ENCODE assay signal across 1 cellular context in the genomic region with DNA sequence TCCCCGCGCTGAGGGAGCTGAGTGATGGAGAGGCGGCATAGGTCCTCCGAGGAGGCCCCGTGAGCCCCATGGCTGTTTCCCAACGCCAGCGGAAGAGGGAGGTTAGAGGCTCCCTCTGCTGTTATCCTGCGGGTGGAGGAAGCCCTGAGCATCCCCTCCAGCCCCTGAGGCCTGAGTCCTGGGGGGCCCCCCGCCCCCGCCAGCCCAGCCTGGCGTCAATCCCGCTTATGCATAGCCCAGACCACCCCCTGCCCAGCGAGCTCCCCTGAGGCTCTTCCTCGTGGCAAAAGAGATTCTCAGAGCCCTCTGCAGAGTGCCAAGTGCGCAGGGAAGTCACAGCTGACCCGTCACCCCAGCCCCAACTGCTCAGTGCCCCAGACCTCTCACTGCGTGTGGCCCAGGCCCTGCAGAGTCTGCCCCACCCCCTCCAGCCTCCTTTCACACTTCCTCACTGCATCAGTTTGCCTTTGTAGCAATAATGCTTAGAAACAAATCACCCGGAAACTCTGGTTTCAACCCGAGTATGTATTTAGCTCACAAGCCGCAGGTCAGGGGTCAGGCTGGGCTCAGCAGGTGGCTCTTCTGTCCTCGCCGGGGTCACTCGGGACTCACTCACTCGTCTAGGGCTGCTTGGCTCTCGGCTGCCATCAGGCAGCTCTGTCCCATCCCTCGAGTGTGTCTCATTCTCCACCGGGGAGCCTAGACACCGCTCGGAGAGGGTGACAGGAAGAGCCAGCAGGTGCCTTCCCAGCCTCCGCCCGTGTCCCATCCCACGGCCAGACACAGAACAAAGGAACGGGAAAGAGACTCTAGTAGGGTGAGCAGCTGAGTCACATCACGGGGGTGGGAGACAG.
TF ChIP-seq lines count a peak whose summit lies in the region.

No MANE protein-coding gene starts in this region.

TF ChIP-seq in IMR-90, 13 proteins besides CTCF, POLR2A, EP300 and RAD21:
- no peak for TF ChIP-seq MAFK (IDR thresholded peaks at IDR 0.05; ENCODE audit: low read depth, low read length)
- TF ChIP-seq SMC3 (IDR thresholded peaks at IDR 0.05; ENCODE audit: low read depth, low read length), result 0 out of 2 replicates have a peak, but pooled peaks have one; percentile 23
- TF ChIP-seq RCOR1 (IDR thresholded peaks at IDR 0.05; ENCODE audit: insufficient replicate concordance, low read length), result no peak
- TF ChIP-seq, protein P1, sequence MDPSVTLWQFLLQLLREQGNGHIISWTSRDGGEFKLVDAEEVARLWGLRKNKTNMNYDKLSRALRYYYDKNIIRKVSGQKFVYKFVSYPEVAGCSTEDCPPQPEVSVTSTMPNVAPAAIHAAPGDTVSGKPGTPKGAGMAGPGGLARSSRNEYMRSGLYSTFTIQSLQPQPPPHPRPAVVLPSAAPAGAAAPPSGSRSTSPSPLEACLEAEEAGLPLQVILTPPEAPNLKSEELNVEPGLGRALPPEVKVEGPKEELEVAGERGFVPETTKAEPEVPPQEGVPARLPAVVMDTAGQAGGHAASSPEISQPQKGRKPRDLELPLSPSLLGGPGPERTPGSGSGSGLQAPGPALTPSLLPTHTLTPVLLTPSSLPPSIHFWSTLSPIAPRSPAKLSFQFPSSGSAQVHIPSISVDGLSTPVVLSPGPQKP (IDR thresholded peaks at IDR 0.05; ENCODE audit: borderline replicate concordance, low read depth, low read length), result no peak
